In genomic region chr10:100646033-100646432, GRCh38 we compare ENCODE assay signal across 2 cellular contexts.
TF ChIP-seq lines count a peak whose summit lies in the region.

No MANE protein-coding gene starts in this region.

TF ChIP-seq in HEK293, 187 proteins besides CTCF, POLR2A, EP300 and RAD21 (continued from another document):
- no peak for TF ChIP-seq ZBTB6 (tag by site-specific recombination; IDR thresholded peaks at IDR 0.05)
TF ChIP-seq in HEK293: peak in this region for 2.

TF ChIP-seq in H1, 55 proteins besides CTCF, POLR2A, EP300 and RAD21 (continued from another document):
- TF ChIP-seq TEAD4 (IDR thresholded peaks at IDR 0.05; ENCODE audit: low read depth, low read length) (no peak), RXRA (IDR thresholded peaks at IDR 0.05; ENCODE audit: insufficient read depth, low read depth, low read length) (no peak), TAF7 (optimal IDR thresholded peaks at IDR 0.05; ENCODE audit: borderline replicate concordance, low read depth, low read length) (no peak), YY1 (IDR thresholded peaks at IDR 0.05; ENCODE audit: low read depth, low read length) (no peak)
